ENCODE assay signal across 2 cellular contexts in genomic region chr3:39108309-39108708, GRCh38.
TF ChIP-seq lines count a peak whose summit lies in the region.

No MANE protein-coding gene starts in this region.

TF ChIP-seq in SK-N-SH, 30 proteins besides CTCF, POLR2A, EP300 and RAD21:
- TF ChIP-seq, protein P1, sequence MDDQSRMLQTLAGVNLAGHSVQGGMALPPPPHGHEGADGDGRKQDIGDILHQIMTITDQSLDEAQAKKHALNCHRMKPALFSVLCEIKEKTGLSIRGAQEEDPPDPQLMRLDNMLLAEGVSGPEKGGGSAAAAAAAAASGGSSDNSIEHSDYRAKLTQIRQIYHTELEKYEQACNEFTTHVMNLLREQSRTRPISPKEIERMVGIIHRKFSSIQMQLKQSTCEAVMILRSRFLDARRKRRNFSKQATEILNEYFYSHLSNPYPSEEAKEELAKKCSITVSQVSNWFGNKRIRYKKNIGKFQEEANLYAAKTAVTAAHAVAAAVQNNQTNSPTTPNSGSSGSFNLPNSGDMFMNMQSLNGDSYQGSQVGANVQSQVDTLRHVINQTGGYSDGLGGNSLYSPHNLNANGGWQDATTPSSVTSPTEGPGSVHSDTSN (IDR thresholded peaks at IDR 0.05): no peak
- TF ChIP-seq MAX (IDR thresholded peaks at IDR 0.05; ENCODE audit: low read depth) (no peak), FOXJ3 (CRISPR knock-in tag; IDR thresholded peaks at IDR 0.05) (no peak), EZH2phosphoT487 (IDR thresholded peaks at IDR 0.05; ENCODE audit: borderline replicate concordance, low read depth) (no peak), RFX5 (IDR thresholded peaks at IDR 0.05; ENCODE audit: low read length) (no peak), NRF1 (IDR thresholded peaks at IDR 0.05; ENCODE audit: low read depth, low read length) (no peak), CHD2 (IDR thresholded peaks at IDR 0.05; ENCODE audit: low read length, partially characterized antibody) (no peak), ELF1 (IDR thresholded peaks at IDR 0.05) (no peak), RCOR1 (IDR thresholded peaks at IDR 0.05; ENCODE audit: low read length) (no peak), POLR2AphosphoS5 (IDR thresholded peaks at IDR 0.05; ENCODE audit: low read depth, low read length) (no peak), MXI1 (IDR thresholded peaks at IDR 0.05; ENCODE audit: low read depth, low read length) (no peak), FOXM1 (IDR thresholded peaks at IDR 0.05; ENCODE audit: low read depth) (no peak), GATA2 (CRISPR knock-in tag; IDR thresholded peaks at IDR 0.05) (no peak), TCF12 (IDR thresholded peaks at IDR 0.05) (no peak), JUND (IDR thresholded peaks at IDR 0.05) (no peak), YY1 (IDR thresholded peaks at IDR 0.05; ENCODE audit: low read depth) (no peak), USF2 (IDR thresholded peaks at IDR 0.05; ENCODE audit: borderline replicate concordance, low read depth, low read length) (no peak), NFIC (IDR thresholded peaks at IDR 0.05; ENCODE audit: borderline replicate concordance) (no peak)

TF ChIP-seq in SK-N-SH treated with all-trans-retinoic acid at 6 μM for 48 hours, 23 proteins besides CTCF, POLR2A, EP300 and RAD21 (continued from another document):
- TF ChIP-seq BACH2 (CRISPR knock-in tag; IDR thresholded peaks at IDR 0.05; ENCODE audit: borderline replicate concordance) (no peak), PATZ1 (CRISPR knock-in tag; IDR thresholded peaks at IDR 0.05; ENCODE audit: borderline replicate concordance) (no peak), SNAI2 (CRISPR knock-in tag; IDR thresholded peaks at IDR 0.05) (no peak), ZNF70 (CRISPR knock-in tag; IDR thresholded peaks at IDR 0.05) (no peak), ARNTL (CRISPR knock-in tag; IDR thresholded peaks at IDR 0.05; ENCODE audit: borderline replicate concordance, low read depth) (no peak), ESRRG (CRISPR knock-in tag; IDR thresholded peaks at IDR 0.05) (no peak), ZNF565 (CRISPR knock-in tag; conservative IDR thresholded peaks at IDR 0.05; ENCODE audit: low read depth) (no peak), TCF4 (CRISPR knock-in tag; IDR thresholded peaks at IDR 0.05; ENCODE audit: borderline replicate concordance) (no peak), PPARA (CRISPR knock-in tag; IDR thresholded peaks at IDR 0.05; ENCODE audit: borderline replicate concordance) (no peak), ZFP3 (CRISPR knock-in tag; IDR thresholded peaks at IDR 0.05) (no peak), GLIS3 (CRISPR knock-in tag; IDR thresholded peaks at IDR 0.05) (no peak), ZFP30 (CRISPR knock-in tag; IDR thresholded peaks at IDR 0.05) (no peak)
- TF ChIP-seq, protein P2, sequence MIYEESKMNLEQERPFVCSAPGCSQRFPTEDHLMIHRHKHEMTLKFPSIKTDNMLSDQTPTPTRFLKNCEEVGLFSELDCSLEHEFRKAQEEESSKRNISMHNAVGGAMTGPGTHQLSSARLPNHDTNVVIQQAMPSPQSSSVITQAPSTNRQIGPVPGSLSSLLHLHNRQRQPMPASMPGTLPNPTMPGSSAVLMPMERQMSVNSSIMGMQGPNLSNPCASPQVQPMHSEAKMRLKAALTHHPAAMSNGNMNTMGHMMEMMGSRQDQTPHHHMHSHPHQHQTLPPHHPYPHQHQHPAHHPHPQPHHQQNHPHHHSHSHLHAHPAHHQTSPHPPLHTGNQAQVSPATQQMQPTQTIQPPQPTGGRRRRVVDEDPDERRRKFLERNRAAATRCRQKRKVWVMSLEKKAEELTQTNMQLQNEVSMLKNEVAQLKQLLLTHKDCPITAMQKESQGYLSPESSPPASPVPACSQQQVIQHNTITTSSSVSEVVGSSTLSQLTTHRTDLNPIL (CRISPR knock-in tag; IDR thresholded peaks at IDR 0.05; ENCODE audit: low read depth): no peak
